ENCODE assay signal across 8 cellular contexts in genomic region chr3:16849240-16849639, GRCh38. TPM values are rescaled to one million over a fixed set of nuclear protein-coding genes. Genes with fewer than 3 reads are reported as not detected.
DNase-seq lines count a peak whose midpoint lies in the region; ATAC-seq and TF ChIP-seq lines count a peak whose summit lies in the region.

No MANE protein-coding gene starts in this region.

- H3K9me3 Mint-ChIP-seq in GM23338 (no peaks in the 10 kb centered on the region), endodermal cell (no peaks in the 10 kb centered on the region)

- TF ChIP-seq POLR2A in thyroid gland (IDR thresholded peaks at IDR 0.05): no peak

- TF ChIP-seq CTCF in DOHH2 (IDR thresholded peaks at IDR 0.05; ENCODE audit: low read depth, low read length, poor library complexity, severe bottlenecking) (no peak), GM23338 (conservative IDR thresholded peaks at IDR 0.05; ENCODE audit: low read depth in 2 of 2) (no peak), endodermal cell (conservative IDR thresholded peaks at IDR 0.05) (no peak), thyroid gland (IDR thresholded peaks at IDR 0.05) (no peak)

- H3K4me2 ChIP-seq in DOHH2 (ENCODE audit: low read length) (peak overlapping the region; percentile 40), GM23338 (peak overlapping the region; percentile 12)

- intact Hi-C loops in thyroid gland (cut with DNase I): no loop called here

- H3K79me2 ChIP-seq in DOHH2 (ENCODE audit: control insufficient read depth, low read length) (no peaks in the 10 kb centered on the region), GM23338 (replicated peaks; ENCODE audit: insufficient read depth) (no peaks in the 10 kb centered on the region)

- ATAC-seq in GM23338 (peak; percentile 69), GM18517 (IDR thresholded peaks at IDR 0.05; ENCODE audit: unreplicated experiment) (no peak)

- DNase-seq in GM23338 (ENCODE audit: low spot score) (peak; percentile 75), NCI-H128 (lab: John Stamatoyannopoulos, UW; ENCODE audit: unreplicated experiment) (peak; percentile 19), endodermal cell (peak; percentile 60), occipital lobe (lab: John Stamatoyannopoulos, UW) (peak; percentile 24), thyroid gland (peak; percentile 14 to 15)
- peak; percentile 52 to 69 for DNase-seq in activated CD4-positive, alpha-beta T cell treated with anti-CD3 and anti-CD28 coated beads, Interleukin-2, amount 50 U/mL, for 48 hours

- no peaks in the 10 kb centered on the region for H4K20me1 ChIP-seq in DOHH2 (ENCODE audit: control insufficient read depth, insufficient read depth, low read depth, low read length)
- H4K20me1 ChIP-seq in GM23338 (replicated peaks; ENCODE audit: insufficient read depth): no peaks in the 10 kb centered on the region

- H3K4me3 ChIP-seq in DOHH2 (ENCODE audit: low read length) (peak overlapping the region; percentile 35), GM23338 (peak overlapping the region; percentile 4; the same call in 1 of the 2 replicates), endodermal cell (ENCODE audit: low read length) (no peak overlapping the region), thyroid gland (replicated peaks in 1 of 3) (no peak overlapping the region)

- H3K36me3 ChIP-seq in DOHH2 (ENCODE audit: control insufficient read depth, low read length) (no peaks in the 10 kb centered on the region), GM23338 (ENCODE audit: insufficient read depth) (no peaks in the 10 kb centered on the region), endodermal cell (ENCODE audit: control insufficient read depth, insufficient read depth, low read length) (no peaks in the 10 kb centered on the region), thyroid gland (no peaks in the 10 kb centered on the region)

- no peak overlapping the region for H3K27ac Mint-ChIP-seq in GM23338
- no peak overlapping the region for H3K27ac Mint-ChIP-seq in endodermal cell

- H3K9me3 ChIP-seq in DOHH2 (ENCODE audit: control insufficient read depth, insufficient read depth, low read length) (no peaks in the 10 kb centered on the region), endodermal cell (ENCODE audit: control insufficient read depth, low read length) (no peaks in the 10 kb centered on the region), thyroid gland (no peaks in the 10 kb centered on the region)

- 50 to 61% methylated on average over 7 to 8 of the region's 8 CpGs for WGBS in endodermal cell (ENCODE audit: insufficient coverage in 1 of 2, insufficient read length in 1 of 2), 2 experiments
- WGBS in thyroid gland, 2 donors: 32 to 47% methylated on average over 8 of the region's 8 CpGs

- peak overlapping the region; percentile 92; the same call in 1 of the 2 replicates for H2AFZ ChIP-seq in GM23338

- H3K27me3 Mint-ChIP-seq in GM23338 (ENCODE audit: insufficient read depth, low read depth, poor library complexity) (peaks cover 1% of the 10 kb centered on the region), endodermal cell (ENCODE audit: insufficient read depth) (peaks cover 2% of the 10 kb centered on the region)

- no peaks in the 10 kb centered on the region for H3K27me3 ChIP-seq in DOHH2 (ENCODE audit: control insufficient read depth, low read length)
- H3K27me3 ChIP-seq in GM23338 (ENCODE audit: insufficient read depth): no peaks in the 10 kb centered on the region
- no peaks in the 10 kb centered on the region for H3K27me3 ChIP-seq in endodermal cell (ENCODE audit: control insufficient read depth, insufficient read depth, low read length, poor library complexity, severe bottlenecking)
- no peaks in the 10 kb centered on the region for H3K27me3 ChIP-seq in thyroid gland

- H3K4me1 Mint-ChIP-seq in GM23338 (peaks cover 4% of the 10 kb centered on the region), endodermal cell (no peaks in the 10 kb centered on the region)

- H3K4me3 Mint-ChIP-seq in GM23338: no peak overlapping the region
- H3K4me3 Mint-ChIP-seq in endodermal cell: no peak overlapping the region

- H3K9ac ChIP-seq in endodermal cell (ENCODE audit: extremely low read depth, low read length, poor library complexity, severe bottlenecking): no peak overlapping the region

- H3K36me3 Mint-ChIP-seq in GM23338 (ENCODE audit: low read depth): no peaks in the 10 kb centered on the region
- no peaks in the 10 kb centered on the region for H3K36me3 Mint-ChIP-seq in endodermal cell (ENCODE audit: low read depth)

- H3K4me1 ChIP-seq in DOHH2 (ENCODE audit: control insufficient read depth, low read length) (peaks cover 9% of the 10 kb centered on the region), GM23338 (ENCODE audit: insufficient read depth) (peaks cover 8% of the 10 kb centered on the region), endodermal cell (ENCODE audit: control insufficient read depth, insufficient read depth, low read length) (no peaks in the 10 kb centered on the region), thyroid gland (no peaks in the 10 kb centered on the region)

- H3K27ac ChIP-seq in DOHH2 (ENCODE audit: low read depth, low read length): no peak overlapping the region
- H3K27ac ChIP-seq in GM23338 (ENCODE audit: low read depth): no peak overlapping the region
- H3K27ac ChIP-seq in endodermal cell (ENCODE audit: low read depth, low read length): peak overlapping the region; percentile 51
- H3K27ac ChIP-seq in thyroid gland: peak overlapping the region in 1 of 3 donors; percentile 33

- no peaks in the 10 kb centered on the region for H3K9me2 ChIP-seq in DOHH2 (replicated peaks; ENCODE audit: control insufficient read depth, low read length)
- peaks cover 11% of the 10 kb centered on the region; the same call in 1 of the 2 replicates for H3K9me2 ChIP-seq in GM23338 (ENCODE audit: insufficient read depth)

- H3F3A ChIP-seq in DOHH2 (ENCODE audit: control insufficient read depth, insufficient read depth): no peaks in the 10 kb centered on the region
- H3F3A ChIP-seq in GM23338 (replicated peaks; ENCODE audit: low read depth): no peaks in the 10 kb centered on the region

TF ChIP-seq in GM23338, 12 proteins besides CTCF, POLR2A, EP300 and RAD21 (continues in another document):
- TF ChIP-seq STAT1 (IDR thresholded peaks at IDR 0.05; ENCODE audit: unreplicated experiment): no peak
- TF ChIP-seq NANOG (IDR thresholded peaks at IDR 0.05; ENCODE audit: borderline replicate concordance): no peak
- TF ChIP-seq POLR2AphosphoS5 (IDR thresholded peaks at IDR 0.05; ENCODE audit: low read depth): no peak
- no peak for TF ChIP-seq JUNB (IDR thresholded peaks at IDR 0.05; ENCODE audit: unreplicated experiment)
- TF ChIP-seq CREB1 (CRISPR knock-in tag; IDR thresholded peaks at IDR 0.05; ENCODE audit: low read depth): no peak
- TF ChIP-seq ETS1 (IDR thresholded peaks at IDR 0.05): no peak
- TF ChIP-seq EZH2phosphoT487 (IDR thresholded peaks at IDR 0.05; ENCODE audit: unreplicated experiment): no peak

RNA-seq across cellular contexts. Expression of gene PLCL2, which starts 35.5 kb away (rescaled TPM):
- total RNA-seq in GM23338 (2014; rRNA removed; shearing (Covaris generic)): 9.2 and 9.7 TPM in 2 replicates
- 1.3 and 1.6 TPM in 2 replicates for polyA plus RNA-seq in GM23338 (2016; fragmentation: Nextera tagmentation; extraction: Ambion mirVana)
- total RNA-seq in endodermal cell (1 to 10 TPM; 4.2 to 6.9 TPM), occipital lobe (128 TPM), thyroid gland (10 to 100 TPM in 2 of 4 donors, 1 to 10 TPM in 2; 6.3 to 15.3 (median 9.3) TPM)
- polyA plus RNA-seq in endodermal cell (2013, experiment 1 of 2): 8.0 TPM
- 6.3 TPM for polyA plus RNA-seq in endodermal cell (2013, experiment 2 of 2)

Comparison
In these comparisons a context has a peak if more than half of its experiments do, and no peak if none do; other contexts are left out.
1. H3K4me3 ChIP-seq: peak in DOHH2 (single experiment) and GM23338 (single experiment); none in endodermal cell (single experiment) and thyroid gland (0 of 3).
2. DNase-seq: peak in every context shown above with its lines; median percentile 75 in GM23338; 60 in activated CD4-positive, alpha-beta T cell treated with anti-CD3 and anti-CD28 coated beads, Interleukin-2, amount 50 U/mL, for 48 hours; 60 in endodermal cell; 24 in occipital lobe; 19 in NCI-H128; 14 in thyroid gland.